In the genomic region with DNA sequence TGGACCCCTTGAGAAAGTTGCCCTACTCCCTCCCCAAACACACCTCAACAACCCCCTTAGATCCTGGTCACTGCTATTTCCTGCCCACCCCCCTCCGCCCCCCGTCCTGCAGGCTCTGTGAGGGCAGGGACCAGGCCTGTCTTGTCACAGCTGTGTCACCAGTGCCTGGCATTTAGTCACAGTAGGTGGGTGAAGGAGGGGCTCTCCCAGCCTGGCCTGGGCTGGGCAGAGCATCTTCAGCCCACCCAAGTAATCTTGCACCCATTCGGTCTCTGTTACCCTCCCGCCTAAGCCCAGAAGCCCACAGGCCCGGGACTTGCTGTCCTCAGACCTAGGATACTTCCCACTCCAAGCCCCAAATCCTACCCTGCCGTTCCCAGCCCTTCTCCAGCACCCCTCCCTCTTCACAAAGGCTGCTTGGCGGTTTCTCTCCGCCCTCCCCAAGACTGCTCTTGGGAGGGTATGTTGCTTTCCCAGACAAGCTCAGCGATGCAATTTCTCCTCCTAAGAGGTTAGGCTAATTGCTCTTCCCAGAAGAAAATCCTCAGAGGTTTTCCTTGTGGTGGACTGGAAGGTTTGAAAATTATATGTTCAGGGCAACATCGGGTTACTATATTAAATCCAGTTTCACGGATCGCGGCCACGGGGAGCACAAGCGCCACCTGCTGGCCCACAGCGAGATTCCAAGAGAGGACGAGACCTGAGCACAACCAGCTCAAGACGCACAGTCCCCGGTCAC, we compare ENCODE assay signal across 8 cellular contexts. TPM values are rescaled to one million over a fixed set of nuclear protein-coding genes. Genes with fewer than 3 reads are reported as not detected.
DNase-seq lines count a peak whose midpoint lies in the region; ATAC-seq and TF ChIP-seq lines count a peak whose summit lies in the region.

No MANE protein-coding gene starts in this region.

- H3K9me3 Mint-ChIP-seq in activated naive CD4-positive, alpha-beta T cell treated with anti-CD3 and anti-CD28 coated beads, Interleukin-2, amount 50 U/mL, for 24 hours = no peaks in the 10 kb centered on the region

- 39% methylated on average over 19 of the region's 19 CpGs for whole genome bisulfite sequencing in SK-N-SH (ENCODE audit: low lambda C conversion rate)
- 20 to 21% methylated on average over 19 of the region's 19 CpGs for whole genome bisulfite sequencing in thyroid gland, 2 donors

- CTCF ChIA-PET in SK-N-SH (lab: Yijun Ruan, JAX) = interaction anchor here (0.6 to 2.8 kb wide), 48 partner anchors 9 to 1129 kb away, joined by 3 to 27 read pairs (median 4); no protein-coding TSS in a partner anchor

- H4K20me1 ChIP-seq in SK-N-SH (ENCODE audit: insufficient read depth) = no peaks in the 10 kb centered on the region

- no peaks in the 10 kb centered on the region for H3K27me3 ChIP-seq in MG63
- H3K27me3 ChIP-seq in SK-N-SH (ENCODE audit: insufficient read depth) = no peaks in the 10 kb centered on the region
- H3K27me3 ChIP-seq in cardiac muscle cell = no peaks in the 10 kb centered on the region
- no peaks in the 10 kb centered on the region for H3K27me3 ChIP-seq in thyroid gland

- H3K9ac ChIP-seq in SK-N-SH = no peak overlapping the region

- H2AFZ ChIP-seq in SK-N-SH (ENCODE audit: low read depth) = peak overlapping the region; percentile 92; the same call in 1 of the 2 replicates

- peaks cover 29% of the 10 kb centered on the region for H3F3A ChIP-seq in SK-N-SH (replicated peaks; ENCODE audit: insufficient read depth)

- POLR2A ChIA-PET in SK-N-SH (lab: Yijun Ruan, JAX) = no interaction called here

- intact Hi-C loops in thyroid gland (cut with DNase I) = no loop called here

- peak overlapping the region; percentile 75 for H3K4me3 Mint-ChIP-seq in activated naive CD4-positive, alpha-beta T cell treated with anti-CD3 and anti-CD28 coated beads, Interleukin-2, amount 50 U/mL, for 24 hours

- no peak for TF ChIP-seq EP300 in SK-N-SH (IDR thresholded peaks at IDR 0.05; ENCODE audit: borderline replicate concordance in 1 of 2, low read depth in 1 of 2, low read length in 1 of 2)

- H3K27ac ChIP-seq in SK-N-SH (ENCODE audit: low read depth in 2 of 2, low read length in 1 of 2) = no peak overlapping the region
- H3K27ac ChIP-seq in cardiac muscle cell = no peak overlapping the region
- no peak overlapping the region for H3K27ac ChIP-seq in thyroid gland

- no peaks in the 10 kb centered on the region for H3K9me2 ChIP-seq in SK-N-SH

- no peak overlapping the region for H3K4me3 ChIP-seq in MG63
- peak overlapping the region in 1 of 2 experiments; percentile 23; a peak in 2 of 4 replicates for H3K4me3 ChIP-seq in SK-N-SH (ENCODE audit: low read depth in 2 of 2, low read length in 1 of 2)
- H3K4me3 ChIP-seq in cardiac muscle cell = peak overlapping the region; percentile 21
- no peak overlapping the region for H3K4me3 ChIP-seq in thyroid gland (replicated peaks in 1 of 3)

- TF ChIP-seq RAD21 in SK-N-SH (IDR thresholded peaks at IDR 0.05; ENCODE audit: low read length) = peak; percentile 71

- H3K27ac Mint-ChIP-seq in activated naive CD4-positive, alpha-beta T cell treated with anti-CD3 and anti-CD28 coated beads, Interleukin-2, amount 50 U/mL, for 24 hours = no peak overlapping the region

- H3K4me2 ChIP-seq in SK-N-SH = peak overlapping the region; percentile 42; the same call in 1 of the 2 replicates

- H3K79me2 ChIP-seq in SK-N-SH (ENCODE audit: insufficient read depth) = no peaks in the 10 kb centered on the region

- H3K36me3 ChIP-seq in MG63 (peaks cover 2% of the 10 kb centered on the region; the same call in 1 of the 2 replicates), SK-N-SH (replicated peaks in 1 of 2; ENCODE audit: control insufficient read depth in 1 of 2, insufficient read depth in 2 of 2, low read length in 1 of 2) (peaks cover 0 to 26% of the 10 kb centered on the region in 2 experiments), cardiac muscle cell (no peaks in the 10 kb centered on the region), thyroid gland (no peaks in the 10 kb centered on the region)

- ATAC-seq in GM19397 (IDR thresholded peaks at IDR 0.05; ENCODE audit: unreplicated experiment) = no peak

- no peaks in the 10 kb centered on the region for H3K27me3 Mint-ChIP-seq in activated naive CD4-positive, alpha-beta T cell treated with anti-CD3 and anti-CD28 coated beads, Interleukin-2, amount 50 U/mL, for 24 hours

- H3K4me1 ChIP-seq in SK-N-SH (ENCODE audit: control insufficient read depth in 1 of 2, insufficient read depth in 2 of 2, low read depth in 1 of 2, low read length in 1 of 2) (peaks cover 0 to 4% of the 10 kb centered on the region in 2 experiments; a peak in 2 of 4 replicates), cardiac muscle cell (ENCODE audit: low read depth) (no peaks in the 10 kb centered on the region), thyroid gland (peaks cover 0 to 7% of the 10 kb centered on the region in 2 donors)

- TF ChIP-seq POLR2A in thyroid gland (IDR thresholded peaks at IDR 0.05) = no peak

- DNase-seq in GM03348 (ENCODE audit: low spot score) (peak; percentile 87), MG63 (peak; percentile 41), SK-N-SH (peak; percentile 77), cardiac muscle cell (ENCODE audit: low read depth in 1 of 2, low spot score in 1 of 2) (peak; percentile 75 to 82), pons (ENCODE audit: low spot score) (peak; percentile 38), thyroid gland (peak; percentile 74 to 81)

- H3K9me3 ChIP-seq in MG63 (no peaks in the 10 kb centered on the region), SK-N-SH (0 out of 2 replicates have a peak, but pooled peaks cover 3% of the 10 kb centered on the region), cardiac muscle cell (ENCODE audit: low read depth) (no peaks in the 10 kb centered on the region), thyroid gland (no peaks in the 10 kb centered on the region)

- H3K4me1 Mint-ChIP-seq in activated naive CD4-positive, alpha-beta T cell treated with anti-CD3 and anti-CD28 coated beads, Interleukin-2, amount 50 U/mL, for 24 hours = peaks cover 42% of the 10 kb centered on the region

- TF ChIP-seq CTCF in SK-N-SH (IDR thresholded peaks at IDR 0.05) = peak; percentile 94
- TF ChIP-seq CTCF in cardiac muscle cell (IDR thresholded peaks at IDR 0.05; ENCODE audit: low read depth, low read length) = peak; percentile 95
- peak; percentile 67 to 94 (median 72) for TF ChIP-seq CTCF in thyroid gland (IDR thresholded peaks at IDR 0.05)

- peaks cover 10% of the 10 kb centered on the region for H3K36me3 Mint-ChIP-seq in activated naive CD4-positive, alpha-beta T cell treated with anti-CD3 and anti-CD28 coated beads, Interleukin-2, amount 50 U/mL, for 24 hours

TF ChIP-seq in SK-N-SH, 30 proteins besides CTCF, POLR2A, EP300 and RAD21:
- TF ChIP-seq TAF1 (IDR thresholded peaks at IDR 0.05; ENCODE audit: borderline replicate concordance, low read depth, low read length) (no peak), GATA2 (CRISPR knock-in tag; IDR thresholded peaks at IDR 0.05) (no peak), RCOR1 (IDR thresholded peaks at IDR 0.05; ENCODE audit: low read length) (no peak), SMC3 (IDR thresholded peaks at IDR 0.05; ENCODE audit: low read depth, low read length) (peak; percentile 68), CHD2 (IDR thresholded peaks at IDR 0.05; ENCODE audit: low read length, partially characterized antibody) (no peak), FOSL2 (IDR thresholded peaks at IDR 0.05; ENCODE audit: borderline replicate concordance, low read depth) (no peak), TEAD4 (IDR thresholded peaks at IDR 0.05; ENCODE audit: borderline replicate concordance, insufficient read depth) (no peak)
- TF ChIP-seq, protein P1, sequence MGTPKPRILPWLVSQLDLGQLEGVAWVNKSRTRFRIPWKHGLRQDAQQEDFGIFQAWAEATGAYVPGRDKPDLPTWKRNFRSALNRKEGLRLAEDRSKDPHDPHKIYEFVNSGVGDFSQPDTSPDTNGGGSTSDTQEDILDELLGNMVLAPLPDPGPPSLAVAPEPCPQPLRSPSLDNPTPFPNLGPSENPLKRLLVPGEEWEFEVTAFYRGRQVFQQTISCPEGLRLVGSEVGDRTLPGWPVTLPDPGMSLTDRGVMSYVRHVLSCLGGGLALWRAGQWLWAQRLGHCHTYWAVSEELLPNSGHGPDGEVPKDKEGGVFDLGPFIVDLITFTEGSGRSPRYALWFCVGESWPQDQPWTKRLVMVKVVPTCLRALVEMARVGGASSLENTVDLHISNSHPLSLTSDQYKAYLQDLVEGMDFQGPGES (IDR thresholded peaks at IDR 0.05; ENCODE audit: low read depth, low read length) = no peak
- TF ChIP-seq, protein P2, sequence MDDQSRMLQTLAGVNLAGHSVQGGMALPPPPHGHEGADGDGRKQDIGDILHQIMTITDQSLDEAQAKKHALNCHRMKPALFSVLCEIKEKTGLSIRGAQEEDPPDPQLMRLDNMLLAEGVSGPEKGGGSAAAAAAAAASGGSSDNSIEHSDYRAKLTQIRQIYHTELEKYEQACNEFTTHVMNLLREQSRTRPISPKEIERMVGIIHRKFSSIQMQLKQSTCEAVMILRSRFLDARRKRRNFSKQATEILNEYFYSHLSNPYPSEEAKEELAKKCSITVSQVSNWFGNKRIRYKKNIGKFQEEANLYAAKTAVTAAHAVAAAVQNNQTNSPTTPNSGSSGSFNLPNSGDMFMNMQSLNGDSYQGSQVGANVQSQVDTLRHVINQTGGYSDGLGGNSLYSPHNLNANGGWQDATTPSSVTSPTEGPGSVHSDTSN (IDR thresholded peaks at IDR 0.05) = peak; percentile 41

RNA-seq across cellular contexts. Expression of a gene that starts 50.8 kb away (rescaled TPM):
- 9.3 and 30.2 TPM in 2 replicates for total RNA-seq in MG63 (2014; rRNA removed; shearing (Covaris generic); ENCODE audit: low replicate concordance)
- 8.8 and 16.5 TPM in 2 replicates for polyA plus RNA-seq in SK-N-SH (2012; rRNA removed)
- 8.1 and 13.9 TPM in 2 replicates for polyA plus RNA-seq in SK-N-SH (2012; cell fraction: cytosol; rRNA removed)
- 27.3 and 37.3 TPM in 2 replicates for polyA plus RNA-seq in SK-N-SH (2012; cell fraction: nucleus; rRNA removed)
- 822 and 1,327 TPM in 2 replicates for total RNA-seq in cardiac muscle cell
- 219 and 454 TPM in 2 replicates for polyA plus RNA-seq in cardiac muscle cell
- total RNA-seq in thyroid gland = 100 to 1,000 TPM in 3 of 4 donors, 10 to 100 TPM in 1; 96.9 to 274 (median 127) TPM
